In genomic region chr7:7639421-7639820, GRCh38 we compare ENCODE assay signal across 8 cellular contexts. TPM values are rescaled to one million over a fixed set of nuclear protein-coding genes. Genes with fewer than 3 reads are reported as not detected.
DNase-seq lines count a peak whose midpoint lies in the region; ATAC-seq, FAIRE-seq and TF ChIP-seq lines count a peak whose summit lies in the region.

No MANE protein-coding gene starts in this region.

- CTCF ChIA-PET in BJ (lab: Yijun Ruan, JAX) = no interaction called here

- H3K36me3 ChIP-seq in BJ (ENCODE audit: control insufficient read depth, insufficient read depth, low read length) = no peaks in the 10 kb centered on the region

- peak overlapping the region; percentile 94 for H3K27ac Mint-ChIP-seq in chondrocyte (ENCODE audit: unreplicated experiment)
- H3K27ac Mint-ChIP-seq in naive thymus-derived CD8-positive, alpha-beta T cell = peak overlapping the region; percentile 94 to 100 (median 98)

- H3K27me3 Mint-ChIP-seq in chondrocyte (ENCODE audit: low read depth) = no peaks in the 10 kb centered on the region
- no peaks in the 10 kb centered on the region for H3K27me3 Mint-ChIP-seq in naive thymus-derived CD8-positive, alpha-beta T cell

- TF ChIP-seq CTCF in BJ (IDR thresholded peaks at IDR 0.05; ENCODE audit: insufficient read depth, low read depth, low read length) = no peak
- TF ChIP-seq CTCF in chondrocyte (IDR thresholded peaks at IDR 0.05) = no peak

- H3K27me3 ChIP-seq in BJ (ENCODE audit: control insufficient read depth, insufficient read depth, low read length) = no peaks in the 10 kb centered on the region

- peaks cover 18% of the 10 kb centered on the region for H3K4me1 Mint-ChIP-seq in chondrocyte (ENCODE audit: low read depth)
- H3K4me1 Mint-ChIP-seq in naive thymus-derived CD8-positive, alpha-beta T cell = peaks cover 13 to 51% (median 45%) of the 10 kb centered on the region in 4 donors

- POLR2A ChIA-PET in BJ (lab: Charles Lee) = no interaction called here
- POLR2A ChIA-PET in naive thymus-derived CD8-positive, alpha-beta T cell (lab: Charles Lee) = interaction anchor here (1.1 to 2.4 kb wide), 4 partner anchors 71 to 537 kb away, joined by 3 to 10 read pairs (median 4); partner anchors contain the start of genes C1GALT1 and MIOS

- no peaks in the 10 kb centered on the region for H3K9me3 Mint-ChIP-seq in chondrocyte (ENCODE audit: low read depth)
- no peaks in the 10 kb centered on the region for H3K9me3 Mint-ChIP-seq in naive thymus-derived CD8-positive, alpha-beta T cell

- H3K4me3 Mint-ChIP-seq in chondrocyte (ENCODE audit: unreplicated experiment) = peak overlapping the region; percentile 97
- peak overlapping the region; percentile 90 to 99 (median 97) for H3K4me3 Mint-ChIP-seq in naive thymus-derived CD8-positive, alpha-beta T cell

- DNase-seq in BJ (ENCODE audit: low read depth) (no peak), LHCN-M2 (ENCODE audit: low read depth) (peak; percentile 20), chondrocyte (ENCODE audit: low spot score) (no peak), HTR-8/SVneo (ENCODE audit: insufficient read length, low spot score) (no peak), iPS-NIHi7 (ENCODE audit: extremely low spot score) (no peak)
- DNase-seq in naive thymus-derived CD8-positive, alpha-beta T cell = no peak
- DNase-seq in NK-92 treated with Interleukin-12 subunit alpha and Interleukin-12 subunit beta, amount 100 ng/mL, for 24 hours (lab: John Stamatoyannopoulos, UW) = no peak

- H3K4me3 ChIP-seq in BJ (ENCODE audit: low read depth, low read length) = peak overlapping the region; percentile 55

- peaks cover 3% of the 10 kb centered on the region for H3K36me3 Mint-ChIP-seq in chondrocyte (ENCODE audit: low read depth)
- peaks cover 0 to 27% (median 10%) of the 10 kb centered on the region in 3 donors for H3K36me3 Mint-ChIP-seq in naive thymus-derived CD8-positive, alpha-beta T cell

- FAIRE-seq in HTR-8/SVneo (lab: Jason Lieb, UNC) = no peak

- no peak for ATAC-seq in naive thymus-derived CD8-positive, alpha-beta T cell
- ATAC-seq in HG02678 (IDR thresholded peaks at IDR 0.05; ENCODE audit: unreplicated experiment) = no peak

RNA-seq across cellular contexts. Expression of gene UMAD1, which starts 1.1 kb away (rescaled TPM):
- polyA plus RNA-seq in BJ (2011; rRNA removed) = 10.1 and 17.7 TPM in 2 replicates
- polyA minus RNA-seq in BJ (2011; rRNA and poly(A)+ RNA removed) = 5.8 and 6.5 TPM in 2 replicates
- total RNA-seq in LHCN-M2 (2014; rRNA removed) (22.8 and 25.1 TPM in 2 replicates), chondrocyte (5.5 to 7.8 TPM (median 6.4 TPM) in 3 replicates)
- 6.4 TPM for polyA plus RNA-seq in LHCN-M2 (2012)
- 10 to 100 TPM; 18.4 to 20.1 TPM for total RNA-seq in naive thymus-derived CD8-positive, alpha-beta T cell
- 10 to 100 TPM; 25.9 to 35.5 (median 27.4) TPM for polyA plus RNA-seq in naive thymus-derived CD8-positive, alpha-beta T cell
